Comparison of ENCODE assay signal across 17 cellular contexts in the genomic region with DNA sequence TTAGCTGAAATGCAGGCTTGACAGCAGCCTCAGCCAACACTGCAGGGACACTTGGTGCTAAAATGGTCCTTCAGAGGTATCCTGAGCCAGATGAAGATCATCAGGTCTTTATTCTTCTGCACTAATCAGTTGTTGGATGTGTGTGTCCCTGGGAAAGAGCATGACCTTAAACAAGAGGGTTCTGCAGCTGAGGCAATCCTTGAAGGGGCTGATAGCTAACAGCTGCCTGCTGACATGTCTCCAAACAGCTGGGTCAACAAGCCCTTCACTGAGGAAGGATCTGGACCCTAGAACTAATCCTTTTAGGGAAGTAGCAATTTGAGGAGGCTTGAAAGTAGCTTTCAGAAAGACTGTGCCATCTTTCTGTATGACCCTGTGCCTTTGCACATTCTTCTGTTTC.
DNase-seq lines count a peak whose midpoint lies in the region; ATAC-seq and TF ChIP-seq lines count a peak whose summit lies in the region.
"Had no signal": no experiment of that assay in that cellular context is flagged by ENCODE, and none has a peak within 500 bp of the region (broad histone marks: within the 10 kb centered on the region; RNA-seq: fewer than 3 reads in every experiment).

No MANE protein-coding gene starts in this region.

- H3K4me1 ChIP-seq in upper lobe of right lung: no peaks in the 10 kb centered on the region

- H3K27me3 ChIP-seq in upper lobe of right lung: no peaks in the 10 kb centered on the region

- POLR2A ChIA-PET in WTC11 (lab: Charles Lee): no interaction called here

- no peak overlapping the region for H3K27ac Mint-ChIP-seq in WTC11
- H3K27ac Mint-ChIP-seq: H9 had no signal

- H3K27ac ChIP-seq in upper lobe of right lung: no peak overlapping the region

- H3K9me3 Mint-ChIP-seq in WTC11: peaks cover 7% of the 10 kb centered on the region

- no peaks in the 10 kb centered on the region for H3K4me1 Mint-ChIP-seq in WTC11
- H3K4me1 Mint-ChIP-seq: H9 had no signal

- no peaks in the 10 kb centered on the region; the same call in 1 of the 2 replicates for H3K27me3 Mint-ChIP-seq in WTC11 (ENCODE audit: low read depth)

- H3K4me3 ChIP-seq in upper lobe of right lung: no peak overlapping the region
- H3K4me3 ChIP-seq: GM12878 had no signal

- no peak overlapping the region for H3K4me3 Mint-ChIP-seq in WTC11
- H3K4me3 Mint-ChIP-seq: H9 had no signal

- DNase-seq in Right ventricle myocardium superior (no peak), cardiac septum (ENCODE audit: low spot score) (no peak), brain pericyte (ENCODE audit: low read depth, low spot score) (peak; percentile 78), myocyte (ENCODE audit: low read depth) (peak; percentile 68), upper lobe of right lung (no peak), WTC11 (ENCODE audit: low spot score) (no peak)
- no peak for DNase-seq in central memory CD4-positive, alpha-beta T cell
- DNase-seq in effector CD4-positive, alpha-beta T cell: no peak
- DNase-seq: C1 segment of cervical spinal cord, H9, Kasumi-1, NCI-H1417, NCI-H2029, NCI-H226, NCI-H69, SIG-M5 had no signal

- no peaks in the 10 kb centered on the region for H3K9me3 ChIP-seq in upper lobe of right lung

- CTCF ChIA-PET in WTC11 (lab: Charles Lee): no interaction called here

- TF ChIP-seq CTCF in upper lobe of right lung (IDR thresholded peaks at IDR 0.05) (no peak), WTC11 (IDR thresholded peaks at IDR 0.05) (no peak)

- intact Hi-C loops in Right ventricle myocardium superior (cut with DNase I): no loop called here
- intact Hi-C loops in cardiac septum (cut with DNase I): no loop called here
- intact Hi-C loops in upper lobe of right lung (cut with DNase I): no loop called here

- H3K36me3 ChIP-seq in upper lobe of right lung: no peaks in the 10 kb centered on the region

- H3K36me3 Mint-ChIP-seq in WTC11: no peaks in the 10 kb centered on the region

- ATAC-seq in Right ventricle myocardium superior (ENCODE audit: poor library complexity): peak; percentile 34
- peak; percentile 38 for ATAC-seq in upper lobe of right lung
- ATAC-seq in WTC11: no peak
- ATAC-seq: GM12878 had no signal

TF ChIP-seq in WTC11, 78 proteins besides CTCF, POLR2A, EP300 and RAD21:
- no peak for TF ChIP-seq MYBL2 (CRISPR knock-in tag; IDR thresholded peaks at IDR 0.05)
- no peak for TF ChIP-seq HMGA2 (CRISPR knock-in tag; IDR thresholded peaks at IDR 0.05)
- TF ChIP-seq GRHL2 (CRISPR knock-in tag; IDR thresholded peaks at IDR 0.05; ENCODE audit: insufficient replicate concordance, severe bottlenecking): no peak
- TF ChIP-seq, protein P1, sequence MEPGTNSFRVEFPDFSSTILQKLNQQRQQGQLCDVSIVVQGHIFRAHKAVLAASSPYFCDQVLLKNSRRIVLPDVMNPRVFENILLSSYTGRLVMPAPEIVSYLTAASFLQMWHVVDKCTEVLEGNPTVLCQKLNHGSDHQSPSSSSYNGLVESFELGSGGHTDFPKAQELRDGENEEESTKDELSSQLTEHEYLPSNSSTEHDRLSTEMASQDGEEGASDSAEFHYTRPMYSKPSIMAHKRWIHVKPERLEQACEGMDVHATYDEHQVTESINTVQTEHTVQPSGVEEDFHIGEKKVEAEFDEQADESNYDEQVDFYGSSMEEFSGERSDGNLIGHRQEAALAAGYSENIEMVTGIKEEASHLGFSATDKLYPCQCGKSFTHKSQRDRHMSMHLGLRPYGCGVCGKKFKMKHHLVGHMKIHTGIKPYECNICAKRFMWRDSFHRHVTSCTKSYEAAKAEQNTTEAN (CRISPR knock-in tag; IDR thresholded peaks at IDR 0.05): no peak
- TF ChIP-seq, protein P2, sequence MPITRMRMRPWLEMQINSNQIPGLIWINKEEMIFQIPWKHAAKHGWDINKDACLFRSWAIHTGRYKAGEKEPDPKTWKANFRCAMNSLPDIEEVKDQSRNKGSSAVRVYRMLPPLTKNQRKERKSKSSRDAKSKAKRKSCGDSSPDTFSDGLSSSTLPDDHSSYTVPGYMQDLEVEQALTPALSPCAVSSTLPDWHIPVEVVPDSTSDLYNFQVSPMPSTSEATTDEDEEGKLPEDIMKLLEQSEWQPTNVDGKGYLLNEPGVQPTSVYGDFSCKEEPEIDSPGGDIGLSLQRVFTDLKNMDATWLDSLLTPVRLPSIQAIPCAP (CRISPR knock-in tag; IDR thresholded peaks at IDR 0.05): no peak
- TF ChIP-seq, protein P3, sequence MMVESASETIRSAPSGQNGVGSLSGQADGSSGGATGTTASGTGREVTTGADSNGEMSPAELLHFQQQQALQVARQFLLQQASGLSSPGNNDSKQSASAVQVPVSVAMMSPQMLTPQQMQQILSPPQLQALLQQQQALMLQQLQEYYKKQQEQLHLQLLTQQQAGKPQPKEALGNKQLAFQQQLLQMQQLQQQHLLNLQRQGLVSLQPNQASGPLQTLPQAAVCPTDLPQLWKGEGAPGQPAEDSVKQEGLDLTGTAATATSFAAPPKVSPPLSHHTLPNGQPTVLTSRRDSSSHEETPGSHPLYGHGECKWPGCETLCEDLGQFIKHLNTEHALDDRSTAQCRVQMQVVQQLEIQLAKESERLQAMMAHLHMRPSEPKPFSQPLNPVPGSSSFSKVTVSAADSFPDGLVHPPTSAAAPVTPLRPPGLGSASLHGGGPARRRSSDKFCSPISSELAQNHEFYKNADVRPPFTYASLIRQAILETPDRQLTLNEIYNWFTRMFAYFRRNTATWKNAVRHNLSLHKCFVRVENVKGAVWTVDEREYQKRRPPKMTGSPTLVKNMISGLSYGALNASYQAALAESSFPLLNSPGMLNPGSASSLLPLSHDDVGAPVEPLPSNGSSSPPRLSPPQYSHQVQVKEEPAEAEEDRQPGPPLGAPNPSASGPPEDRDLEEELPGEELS (CRISPR knock-in tag; IDR thresholded peaks at IDR 0.05): no peak
- no peak for TF ChIP-seq NFYB (CRISPR knock-in tag; conservative IDR thresholded peaks at IDR 0.05; ENCODE audit: low read depth)
- no peak for TF ChIP-seq PRRX2 (CRISPR knock-in tag; IDR thresholded peaks at IDR 0.05)
- TF ChIP-seq GTF2I (CRISPR knock-in tag; conservative IDR thresholded peaks at IDR 0.05): no peak
- no peak for TF ChIP-seq ZNF138 (CRISPR knock-in tag; conservative IDR thresholded peaks at IDR 0.05)
- TF ChIP-seq, protein P4, sequence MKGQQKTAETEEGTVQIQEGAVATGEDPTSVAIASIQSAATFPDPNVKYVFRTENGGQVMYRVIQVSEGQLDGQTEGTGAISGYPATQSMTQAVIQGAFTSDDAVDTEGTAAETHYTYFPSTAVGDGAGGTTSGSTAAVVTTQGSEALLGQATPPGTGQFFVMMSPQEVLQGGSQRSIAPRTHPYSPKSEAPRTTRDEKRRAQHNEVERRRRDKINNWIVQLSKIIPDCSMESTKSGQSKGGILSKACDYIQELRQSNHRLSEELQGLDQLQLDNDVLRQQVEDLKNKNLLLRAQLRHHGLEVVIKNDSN (CRISPR knock-in tag; IDR thresholded peaks at IDR 0.05): no peak
- no peak for TF ChIP-seq FOXK1 (CRISPR knock-in tag; IDR thresholded peaks at IDR 0.05)
- TF ChIP-seq ZNF317 (CRISPR knock-in tag; IDR thresholded peaks at IDR 0.05; ENCODE audit: borderline replicate concordance, low read depth): no peak
- TF ChIP-seq NFATC4 (CRISPR knock-in tag; IDR thresholded peaks at IDR 0.05): no peak
- TF ChIP-seq ETV6 (CRISPR knock-in tag; IDR thresholded peaks at IDR 0.05): no peak
- no peak for TF ChIP-seq ZNF396 (CRISPR knock-in tag; IDR thresholded peaks at IDR 0.05; ENCODE audit: borderline replicate concordance)

Comparison
In these comparisons a context has a peak if more than half of its experiments do, and no peak if none do; other contexts are left out.
1. DNase-seq: peak in brain pericyte (single experiment) and myocyte (single experiment); none in Right ventricle myocardium superior (single experiment), cardiac septum (single experiment), upper lobe of right lung (single experiment), central memory CD4-positive, alpha-beta T cell (single experiment), effector CD4-positive, alpha-beta T cell (single experiment) and WTC11 (single experiment).